8 cellular contexts compared by ENCODE assay signal in genomic region chr1:150621497-150622113, GRCh38. TPM values are rescaled to one million over a fixed set of nuclear protein-coding genes. Genes with fewer than 3 reads are reported as not detected.
DNase-seq lines count a peak whose midpoint lies in the region; ATAC-seq and FAIRE-seq lines count a peak whose summit lies in the region.

No MANE protein-coding gene starts in this region.

- no peaks in the 10 kb centered on the region for H3K9me3 ChIP-seq in HUES48 (ENCODE audit: control insufficient read depth, insufficient read depth, low read length)

- H3K27ac Mint-ChIP-seq in stimulated activated naive B cell treated with anti-CD40 and anti-IgM and Interleukin-4, amounts not matched to agents 10 μg/mL and 1 μg/mL and 100 μg/mL, for 72 hours: peak overlapping the region; percentile 88

- DNase-seq in COLO829 (ENCODE audit: low spot score): peak; percentile 70
- peak; percentile 30 for DNase-seq in cerebellum (ENCODE audit: low spot score)
- peak; percentile 85 to 86 for DNase-seq in lung microvascular endothelial cell (ENCODE audit: low read depth in 2 of 2)
- DNase-seq in stimulated activated naive B cell treated with anti-CD40 and anti-IgM and Interleukin-4, amounts not matched to agents 10 μg/mL and 1 μg/mL and 100 μg/mL, for 72 hours: no peak
- no peak for DNase-seq in DMS79 treated with DMSO at 0.1 percent for 48 hours (lab: John Stamatoyannopoulos, UW)

- H3K27me3 Mint-ChIP-seq in stimulated activated naive B cell treated with anti-CD40 and anti-IgM and Interleukin-4, amounts not matched to agents 10 μg/mL and 1 μg/mL and 100 μg/mL, for 72 hours: no peaks in the 10 kb centered on the region

- H3K4me1 Mint-ChIP-seq in stimulated activated naive B cell treated with anti-CD40 and anti-IgM and Interleukin-4, amounts not matched to agents 10 μg/mL and 1 μg/mL and 100 μg/mL, for 72 hours: peaks cover 42 to 76% of the 10 kb centered on the region in 2 donors

- FAIRE-seq in TTC549 (lab: Jason Lieb, UNC): peak; percentile 86

- H3K4me1 ChIP-seq in HUES48 (ENCODE audit: control insufficient read depth, insufficient read depth, low read length): peaks cover 13% of the 10 kb centered on the region; the same call in 1 of the 2 replicates

- peak overlapping the region; percentile 59 to 66 for H3K4me3 Mint-ChIP-seq in stimulated activated naive B cell treated with anti-CD40 and anti-IgM and Interleukin-4, amounts not matched to agents 10 μg/mL and 1 μg/mL and 100 μg/mL, for 72 hours

- H3K4me3 ChIP-seq in HUES48 (ENCODE audit: low read depth, low read length): no peak overlapping the region

- peak overlapping the region; percentile 39 for H3K27ac ChIP-seq in HUES48 (ENCODE audit: low read depth, low read length)

- peak; percentile 48 to 61 for ATAC-seq in stimulated activated naive B cell treated with anti-CD40 and anti-IgM and Interleukin-4, amounts not matched to agents 10 μg/mL and 1 μg/mL and 100 μg/mL, for 72 hours (replicated peaks)
- ATAC-seq in GM21515 (IDR thresholded peaks at IDR 0.05; ENCODE audit: unreplicated experiment): no peak

- no peaks in the 10 kb centered on the region for H3K27me3 ChIP-seq in HUES48 (ENCODE audit: control insufficient read depth, insufficient read depth, low read length)

- peaks cover 89% of the 10 kb centered on the region for H3K36me3 ChIP-seq in HUES48 (ENCODE audit: control insufficient read depth, insufficient read depth, low read length)

- peaks cover 39 to 65% of the 10 kb centered on the region in 2 donors for H3K36me3 Mint-ChIP-seq in stimulated activated naive B cell treated with anti-CD40 and anti-IgM and Interleukin-4, amounts not matched to agents 10 μg/mL and 1 μg/mL and 100 μg/mL, for 72 hours

- H3K9me3 Mint-ChIP-seq in stimulated activated naive B cell treated with anti-CD40 and anti-IgM and Interleukin-4, amounts not matched to agents 10 μg/mL and 1 μg/mL and 100 μg/mL, for 72 hours: no peaks in the 10 kb centered on the region

- H3K9ac ChIP-seq in HUES48 (ENCODE audit: low read depth, low read length): no peak overlapping the region

RNA-seq across cellular contexts. Expression of gene ENSA, which starts 7.8 kb away (rescaled TPM):
- 102 TPM for total RNA-seq in cerebellum
- 66.0 and 75.2 TPM in 2 replicates for total RNA-seq in lung microvascular endothelial cell

RNA-seq across cellular contexts. Expression of gene MCL1, which starts 42.2 kb away (rescaled TPM):
- 86.7 TPM for total RNA-seq in cerebellum
- total RNA-seq in lung microvascular endothelial cell: 114 and 208 TPM in 2 replicates

Comparison
In these comparisons a context has a peak if more than half of its experiments do, and no peak if none do; other contexts are left out.
1. DNase-seq: peak in COLO829 (single experiment), cerebellum (single experiment) and lung microvascular endothelial cell (2 of 2); none in stimulated activated naive B cell treated with anti-CD40 and anti-IgM and Interleukin-4, amounts not matched to agents 10 μg/mL and 1 μg/mL and 100 μg/mL, for 72 hours (single experiment) and DMS79 treated with DMSO at 0.1 percent for 48 hours (single experiment).